In genomic region chr19:18593367-18594095, GRCh38 we compare ENCODE assay signal across 9 cellular contexts. TPM values are rescaled to one million over a fixed set of nuclear protein-coding genes. Genes with fewer than 3 reads are reported as not detected.
DNase-seq lines count a peak whose midpoint lies in the region; ATAC-seq and TF ChIP-seq lines count a peak whose summit lies in the region.
"Had no signal": no experiment of that assay in that cellular context is flagged by ENCODE, and none has a peak within 500 bp of the region (broad histone marks: within the 10 kb centered on the region; RNA-seq: fewer than 3 reads in every experiment).

No MANE protein-coding gene starts in this region.

- H3K27ac ChIP-seq in iPS DF 6.9 (ENCODE audit: low read length) (no peak overlapping the region), tibial artery (peak overlapping the region; percentile 51 to 74)

- no peaks in the 10 kb centered on the region for H3K9me3 ChIP-seq in iPS DF 6.9 (ENCODE audit: control insufficient read depth, insufficient read depth, low read length)
- no peaks in the 10 kb centered on the region for H3K9me3 ChIP-seq in tibial artery

- no peak for DNase-seq in activated naive CD4-positive, alpha-beta T cell treated with anti-CD3 and anti-CD28 coated beads, Interleukin-2, amount 50 U/mL, for 16 hours
- DNase-seq in T-cell (no peak), iPS DF 6.9 (ENCODE audit: low read depth, low spot score) (no peak), tibial artery (no peak), superior temporal gyrus (ENCODE audit: extremely low spot score) (no peak)
- DNase-seq: cortex of kidney had no signal

- H3K4me3 ChIP-seq in iPS DF 6.9 (ENCODE audit: low read length) = peak overlapping the region; percentile 9; the same call in 1 of the 2 replicates
- H3K4me3 ChIP-seq in tibial artery = peak overlapping the region; percentile 27 to 42

- intact Hi-C loops in tibial artery (cut with DNase I; ENCODE audit: low total_unique reads) = loop anchor here (10.0 kb wide), 1 partner anchor 251 kb away; no protein-coding TSS in a partner anchor

- no peaks in the 10 kb centered on the region for H3K27me3 ChIP-seq in iPS DF 6.9 (ENCODE audit: control insufficient read depth, insufficient read depth, low read length)
- peaks cover 0 to 11% of the 10 kb centered on the region in 2 donors for H3K27me3 ChIP-seq in tibial artery

- H3K27me3 Mint-ChIP-seq in activated naive CD4-positive, alpha-beta T cell treated with anti-CD3 and anti-CD28 coated beads, Interleukin-2, amount 50 U/mL, for 24 hours = no peaks in the 10 kb centered on the region
- H3K27me3 Mint-ChIP-seq in T-cell = peaks cover 0 to 4% of the 10 kb centered on the region in 2 donors

- H3K4me1 ChIP-seq in iPS DF 6.9 (ENCODE audit: control insufficient read depth, insufficient read depth, low read length) (peaks cover 19% of the 10 kb centered on the region), tibial artery (peaks cover 0 to 37% (median 28%) of the 10 kb centered on the region in 4 donors)

- no peak for TF ChIP-seq CTCF in tibial artery (IDR thresholded peaks at IDR 0.05)

- H3K36me3 Mint-ChIP-seq in activated naive CD4-positive, alpha-beta T cell treated with anti-CD3 and anti-CD28 coated beads, Interleukin-2, amount 50 U/mL, for 24 hours = peaks cover 3% of the 10 kb centered on the region
- H3K36me3 Mint-ChIP-seq in T-cell = peaks cover 3% of the 10 kb centered on the region

- 0 out of 2 replicates have a peak, but pooled peaks cover 3% of the 10 kb centered on the region for H3K36me3 ChIP-seq in iPS DF 6.9 (ENCODE audit: control insufficient read depth, insufficient read depth, low read length)
- H3K36me3 ChIP-seq in tibial artery = peaks cover 4 to 20% (median 6%) of the 10 kb centered on the region in 3 donors

- H3K4me3 Mint-ChIP-seq in activated naive CD4-positive, alpha-beta T cell treated with anti-CD3 and anti-CD28 coated beads, Interleukin-2, amount 50 U/mL, for 24 hours = peak overlapping the region; percentile 67
- peak overlapping the region; percentile 34 to 76 (median 48) for H3K4me3 Mint-ChIP-seq in T-cell

- WGBS in iPS DF 6.9 (ENCODE audit: insufficient coverage, insufficient read length) = no CpG with 5 or more reads among the region's 25 CpGs

- H3K4me1 Mint-ChIP-seq in activated naive CD4-positive, alpha-beta T cell treated with anti-CD3 and anti-CD28 coated beads, Interleukin-2, amount 50 U/mL, for 24 hours = peaks cover 28% of the 10 kb centered on the region
- peaks cover 25 to 33% (median 28%) of the 10 kb centered on the region in 3 donors for H3K4me1 Mint-ChIP-seq in T-cell

- ATAC-seq in T-cell (replicated peaks in 1 of 4) = no peak
- no peak for ATAC-seq in HG02938 (IDR thresholded peaks at IDR 0.05; ENCODE audit: unreplicated experiment)
- no peak for ATAC-seq in GM19395 (IDR thresholded peaks at IDR 0.05; ENCODE audit: unreplicated experiment)

- H3K9me3 Mint-ChIP-seq in activated naive CD4-positive, alpha-beta T cell treated with anti-CD3 and anti-CD28 coated beads, Interleukin-2, amount 50 U/mL, for 24 hours = no peaks in the 10 kb centered on the region
- H3K9me3 Mint-ChIP-seq in T-cell = no peaks in the 10 kb centered on the region

- no peak overlapping the region for H3K27ac Mint-ChIP-seq in activated naive CD4-positive, alpha-beta T cell treated with anti-CD3 and anti-CD28 coated beads, Interleukin-2, amount 50 U/mL, for 24 hours
- H3K27ac Mint-ChIP-seq in T-cell = peak overlapping the region in 1 of 2 donors; percentile 75

- CTCF ChIA-PET in T-cell (lab: Charles Lee) = interaction anchor here (0.7 to 1.6 kb wide), 7 partner anchors 12 to 254 kb away, joined by 3 to 7 read pairs (median 4); partner anchors contain the start of gene UBA52 (in 1 of the 2)

- POLR2A ChIA-PET in T-cell (lab: Charles Lee) = interaction anchor here in 1 of 2 donors (0.5 kb wide), 1 partner anchor 121 kb away, joined by 3 read pairs; no protein-coding TSS in a partner anchor

RNA-seq across cellular contexts. Expression of gene REX1BD, which starts 4.9 kb away (rescaled TPM):
- total RNA-seq in T-cell = 100 to 1,000 TPM in 4 of 5 donors, 10 to 100 TPM in 1; 91.8 to 166 (median 150) TPM

RNA-seq across cellular contexts. Expression of gene CRLF1, which starts 13.1 kb away (rescaled TPM):
- total RNA-seq in T-cell = under 1 TPM in 2 of 5 donors, not detected in 3; 0.56 to 0.73 TPM

RNA-seq across cellular contexts. Expression of gene TMEM59L, which starts 19.1 kb away (rescaled TPM):
- under 1 TPM in 2 of 5 donors, not detected in 3; 0.38 to 0.40 TPM for total RNA-seq in T-cell

RNA-seq across cellular contexts. Expression of gene UBA52, which starts 21.9 kb away (rescaled TPM):
- total RNA-seq in T-cell = 1,000 to 10,000 TPM; 1,917 to 2,053 (median 1,972) TPM

RNA-seq across cellular contexts. Expression of gene KXD1, which starts 35.9 kb away (rescaled TPM):
- total RNA-seq in T-cell = 100 to 1,000 TPM in 1 of 5 donors, 10 to 100 TPM in 4; 73.1 to 112 (median 95.8) TPM
